Comparison of ENCODE assay signal across 34 cellular contexts in genomic region chr6:98782772-98783171, GRCh38. TPM values are rescaled to one million over a fixed set of nuclear protein-coding genes. Genes with fewer than 3 reads are reported as not detected.
DNase-seq lines count a peak whose midpoint lies in the region; ATAC-seq, FAIRE-seq and TF ChIP-seq lines count a peak whose summit lies in the region.
"Had no signal": no experiment of that assay in that cellular context is flagged by ENCODE, and none has a peak within 500 bp of the region (broad histone marks: within the 10 kb centered on the region; RNA-seq: fewer than 3 reads in every experiment).

No MANE protein-coding gene starts in this region.

- no peak overlapping the region for H3K27ac ChIP-seq in uterus
- H3K27ac ChIP-seq: 22Rv1, colonic mucosa, neural progenitor cell, parathyroid adenoma, stomach, tibial artery had no signal

- no peak for DNase-seq in activated CD4-positive, alpha-beta T cell treated with anti-CD3 and anti-CD28 coated beads for 36 hours
- no peak for DNase-seq in activated CD4-positive, alpha-beta T cell treated with anti-CD3 and anti-CD28 coated beads for 4 hours
- DNase-seq in RKO (ENCODE audit: low spot score), result no peak
- no peak for DNase-seq in uterus
- DNase-seq in GM12892 (ENCODE audit: insufficient read length), result no peak
- DNase-seq: anterior cingulate cortex; CD4-positive, CD25-positive, alpha-beta regulatory T cell; colonic mucosa; effector memory CD8-positive, alpha-beta T cell; EL; KBM-7; mesenchymal stem cell; MG63; NCI-H1417; NCI-H2081; NCI-H2227 treated with DMSO at 0.1 percent for 48 hours; NCI-H69; small intestine; stimulated activated CD4-positive, alpha-beta T cell treated with anti-CD3 and anti-CD28 coated beads, Interleukin-1b, Interleukin-23, amount 100 ng/mL, for 48 hours; stimulated activated CD8-positive, alpha-beta memory T cell treated with anti-CD3 and anti-CD28 coated beads, Interleukin-4, amount 100 ng/mL, for 48 hours; stomach; tibial artery had no signal

- H3K4me1 Mint-ChIP-seq in activated CD4-positive, alpha-beta T cell treated with anti-CD3 and anti-CD28 coated beads for 36 hours, result no peaks in the 10 kb centered on the region
- no peaks in the 10 kb centered on the region for H3K4me1 Mint-ChIP-seq in activated T-helper 17 cell treated with anti-CD3 and anti-CD28 coated beads, Interleukin-2, amount 50 U/mL, for 72 hours
- H3K4me1 Mint-ChIP-seq: CD4-positive, CD25-positive, alpha-beta regulatory T cell had no signal

- no peak overlapping the region for H3K4me3 Mint-ChIP-seq in activated CD4-positive, alpha-beta T cell treated with anti-CD3 and anti-CD28 coated beads for 36 hours
- no peak overlapping the region for H3K4me3 Mint-ChIP-seq in activated T-helper 17 cell treated with anti-CD3 and anti-CD28 coated beads, Interleukin-2, amount 50 U/mL, for 72 hours
- H3K4me3 Mint-ChIP-seq: CD4-positive, CD25-positive, alpha-beta regulatory T cell; effector memory CD8-positive, alpha-beta T cell; neural progenitor cell; WTC11 had no signal

- H3K4me3 ChIP-seq in uterus, result no peak overlapping the region
- H3K4me3 ChIP-seq: colonic mucosa, MG63, neural progenitor cell, stomach, tibial artery had no signal

- TF ChIP-seq CTCF in uterus (IDR thresholded peaks at IDR 0.05), result no peak

- H3K9me3 Mint-ChIP-seq in activated CD4-positive, alpha-beta T cell treated with anti-CD3 and anti-CD28 coated beads for 36 hours (ENCODE audit: low read depth), result no peaks in the 10 kb centered on the region
- H3K9me3 Mint-ChIP-seq in activated T-helper 17 cell treated with anti-CD3 and anti-CD28 coated beads, Interleukin-2, amount 50 U/mL, for 72 hours, result no peaks in the 10 kb centered on the region
- H3K9me3 Mint-ChIP-seq: effector memory CD8-positive, alpha-beta T cell; neural progenitor cell; WTC11 had no signal

- H3K9me3 ChIP-seq in uterus, result no peaks in the 10 kb centered on the region
- H3K9me3 ChIP-seq: colonic mucosa, MG63, stomach, tibial artery had no signal

- intact Hi-C loops in activated CD4-positive, alpha-beta T cell treated with anti-CD3 and anti-CD28 coated beads for 36 hours (cut with DNase I, micrococcal nuclease), result no loop called here
- intact Hi-C loops in uterus (cut with DNase I; ENCODE audit: low total_unique reads), result no loop called here

- no peak for FAIRE-seq in GM12892 (lab: Jason Lieb, UNC)
- FAIRE-seq: small intestine had no signal

- H3K27ac Mint-ChIP-seq in activated CD4-positive, alpha-beta T cell treated with anti-CD3 and anti-CD28 coated beads for 36 hours, result no peak overlapping the region
- no peak overlapping the region for H3K27ac Mint-ChIP-seq in activated T-helper 17 cell treated with anti-CD3 and anti-CD28 coated beads, Interleukin-2, amount 50 U/mL, for 72 hours
- H3K27ac Mint-ChIP-seq: activated naive CD4-positive, alpha-beta T cell treated with anti-CD3 and anti-CD28 coated beads, Interleukin-2, amount 50 U/mL, for 72 hours; CD4-positive, CD25-positive, alpha-beta regulatory T cell; effector memory CD8-positive, alpha-beta T cell; neural progenitor cell; WTC11 had no signal

- POLR2A ChIA-PET in activated CD4-positive, alpha-beta T cell treated with anti-CD3 and anti-CD28 coated beads for 36 hours (lab: Charles Lee), result no interaction called here

- H3K36me3 ChIP-seq in uterus, result no peaks in the 10 kb centered on the region
- H3K36me3 ChIP-seq: colonic mucosa, MG63, neural progenitor cell, stomach, tibial artery had no signal

- CTCF ChIA-PET in activated CD4-positive, alpha-beta T cell treated with anti-CD3 and anti-CD28 coated beads for 36 hours (lab: Charles Lee), result no interaction called here

- peak; percentile 36 for ATAC-seq in activated CD4-positive, alpha-beta T cell treated with anti-CD3 and anti-CD28 coated beads for 36 hours
- peak; percentile 41 for ATAC-seq in GM21515 (IDR thresholded peaks at IDR 0.05; ENCODE audit: unreplicated experiment)
- peak; percentile 55 for ATAC-seq in HG03159 (IDR thresholded peaks at IDR 0.05; ENCODE audit: unreplicated experiment)
- ATAC-seq in activated T-helper 17 cell treated with anti-CD3 and anti-CD28 coated beads, Interleukin-2, amount 50 U/mL, for 72 hours (replicated peaks), result peak; percentile 31
- ATAC-seq: effector memory CD8-positive, alpha-beta T cell; HCT116; Panc1; WTC11 had no signal

- no peaks in the 10 kb centered on the region for H3K27me3 ChIP-seq in uterus
- H3K27me3 ChIP-seq: colonic mucosa, neural progenitor cell had no signal

- H3K36me3 Mint-ChIP-seq in activated CD4-positive, alpha-beta T cell treated with anti-CD3 and anti-CD28 coated beads for 36 hours (ENCODE audit: low read depth), result no peaks in the 10 kb centered on the region
- H3K36me3 Mint-ChIP-seq in activated T-helper 17 cell treated with anti-CD3 and anti-CD28 coated beads, Interleukin-2, amount 50 U/mL, for 72 hours (ENCODE audit: low read depth), result no peaks in the 10 kb centered on the region
- H3K36me3 Mint-ChIP-seq: activated naive CD4-positive, alpha-beta T cell treated with anti-CD3 and anti-CD28 coated beads, Interleukin-2, amount 50 U/mL, for 72 hours; CD4-positive, CD25-positive, alpha-beta regulatory T cell; neural progenitor cell; WTC11 had no signal

- H3K27me3 Mint-ChIP-seq in activated CD4-positive, alpha-beta T cell treated with anti-CD3 and anti-CD28 coated beads for 36 hours, result peaks cover 36% of the 10 kb centered on the region
- H3K27me3 Mint-ChIP-seq in activated T-helper 17 cell treated with anti-CD3 and anti-CD28 coated beads, Interleukin-2, amount 50 U/mL, for 72 hours, result peaks cover 41% of the 10 kb centered on the region

- no peaks in the 10 kb centered on the region for H3K4me1 ChIP-seq in uterus
- H3K4me1 ChIP-seq: colonic mucosa, neural progenitor cell, parathyroid adenoma, stomach, tibial artery had no signal

- no peak for TF ChIP-seq POLR2A in uterus (IDR thresholded peaks at IDR 0.05)
- TF ChIP-seq POLR2A in GM12892 (IDR thresholded peaks at IDR 0.05; ENCODE audit: low read depth, low read length), result no peak

RNA-seq across cellular contexts. Expression of gene POU3F2, which starts 51.6 kb away (rescaled TPM):
- total RNA-seq in activated CD4-positive, alpha-beta T cell treated with anti-CD3 and anti-CD28 coated beads for 36 hours, result not detected
- total RNA-seq in activated T-helper 17 cell treated with anti-CD3 and anti-CD28 coated beads, Interleukin-2, amount 50 U/mL, for 72 hours, result not detected
- not detected for total RNA-seq in uterus
- polyA plus RNA-seq in GM12892 (2012; ENCODE audit: missing spikeins), result not detected
- total RNA-seq: activated naive CD4-positive, alpha-beta T cell treated with anti-CD3 and anti-CD28 coated beads, Interleukin-2, amount 50 U/mL, for 72 hours; CD4-positive, CD25-positive, alpha-beta regulatory T cell; colonic mucosa; fibroblast of villous mesenchyme had no signal
- polyA plus RNA-seq: CD4-positive, CD25-positive, alpha-beta regulatory T cell; esophagus; small intestine; stomach had no signal
